ENCODE assay signal across 9 cellular contexts in the genomic region with DNA sequence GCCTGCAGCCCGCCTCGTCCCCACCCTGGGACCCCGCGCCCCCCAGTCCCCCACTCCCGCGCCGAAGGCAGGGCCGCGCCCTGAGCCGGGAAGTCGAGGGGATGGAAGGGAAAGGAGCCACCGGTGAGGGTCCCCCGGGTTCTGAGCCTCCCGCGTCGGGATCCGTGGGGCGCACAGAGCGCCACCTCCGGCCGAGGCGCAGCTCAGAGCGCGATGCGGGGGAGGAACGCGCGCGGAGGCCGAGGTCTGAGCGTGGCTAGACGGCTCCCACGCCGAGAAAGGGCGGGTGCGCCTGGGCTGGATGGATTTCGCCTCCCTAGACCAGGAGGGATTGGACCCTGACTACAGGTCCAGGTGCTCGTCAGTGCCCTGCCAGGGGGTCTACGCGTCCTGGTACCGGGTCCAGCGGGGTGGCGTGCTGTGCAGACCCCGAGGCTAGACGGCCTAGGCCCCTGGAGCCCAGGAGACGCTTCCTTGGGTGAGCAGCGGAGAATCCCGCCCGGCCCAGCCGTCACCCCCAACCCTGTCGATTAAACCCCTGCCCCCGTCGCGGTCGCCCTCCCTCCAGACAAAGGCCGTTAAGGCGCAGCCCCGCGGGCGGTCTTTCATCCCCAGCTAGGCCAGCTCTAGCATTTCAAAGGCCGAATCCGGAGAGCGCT. TPM values are rescaled to one million over a fixed set of nuclear protein-coding genes. Genes with fewer than 3 reads are reported as not detected.
A peak's percentile ranks its signal among the peaks of the same experiment; 100 is the strongest.
DNase-seq lines count a peak whose midpoint lies in the region; ATAC-seq lines count a peak whose summit lies in the region.
"Had no signal": no experiment of that assay in that cellular context is flagged by ENCODE, and none has a peak within 500 bp of the region (broad histone marks: within the 10 kb centered on the region; RNA-seq: fewer than 3 reads in every experiment).

No MANE protein-coding gene starts in this region.

- no peak overlapping the region for H4K91ac ChIP-seq in neuronal stem cell (ENCODE audit: low read depth, low read length, poor library complexity)

- no peak overlapping the region for H4K8ac ChIP-seq in neuronal stem cell (ENCODE audit: low read depth, low read length)

- H3K4me2 ChIP-seq in BLaER1, result peak overlapping the region; percentile 93
- H3K4me2 ChIP-seq in neuronal stem cell (ENCODE audit: insufficient read depth, low read length, poor library complexity, severe bottlenecking), result peak overlapping the region; percentile 98

- H3K14ac ChIP-seq in neuronal stem cell (ENCODE audit: low read length), result no peak overlapping the region

- H3K4me3 ChIP-seq in BLaER1 (peak overlapping the region; percentile 75), endocrine pancreas (ENCODE audit: control insufficient read depth, insufficient read depth, low read length) (no peak overlapping the region), neuronal stem cell (ENCODE audit: low read length in 2 of 2) (peak overlapping the region in 1 of 2 donors; percentile 0)

- H3K18ac ChIP-seq in neuronal stem cell (ENCODE audit: low read length), result peak overlapping the region; percentile 94

- no peak for ATAC-seq in GM19351 (IDR thresholded peaks at IDR 0.05; ENCODE audit: unreplicated experiment)

- no CpG with 5 or more reads among the region's 63 CpGs for WGBS in neuronal stem cell (ENCODE audit: extremely low coverage in 2 of 2, insufficient read length in 2 of 2, insufficient replicate concordance in 1 of 2), 2 donors

- H3K9me3 ChIP-seq in BLaER1 (no peaks in the 10 kb centered on the region), endocrine pancreas (ENCODE audit: control insufficient read depth, low read length) (no peaks in the 10 kb centered on the region), neuronal stem cell (replicated peaks in 1 of 2; ENCODE audit: control insufficient read depth in 2 of 2, insufficient read depth in 1 of 2, low read depth in 1 of 2, low read length in 2 of 2) (no peaks in the 10 kb centered on the region)

- H3K27ac ChIP-seq in BLaER1 (no peak overlapping the region), neuronal stem cell (replicated peaks; ENCODE audit: low read length) (no peak overlapping the region)

- peak overlapping the region; percentile 11 for H3K23ac ChIP-seq in neuronal stem cell (ENCODE audit: low read depth, low read length, poor library complexity)

- H2BK5ac ChIP-seq in neuronal stem cell (ENCODE audit: low read length), result no peak overlapping the region

- H4K20me1 ChIP-seq in BLaER1, result peaks cover 58% of the 10 kb centered on the region

- H2BK15ac ChIP-seq in neuronal stem cell (ENCODE audit: low read length), result peak overlapping the region; percentile 77

- H2BK12ac ChIP-seq in neuronal stem cell (ENCODE audit: low read length), result peak overlapping the region; percentile 99

- H3K36me3 ChIP-seq in BLaER1 (no peaks in the 10 kb centered on the region), endocrine pancreas (ENCODE audit: control insufficient read depth, insufficient read depth, low read length) (no peaks in the 10 kb centered on the region), neuronal stem cell (replicated peaks in 1 of 2; ENCODE audit: control insufficient read depth in 2 of 2, insufficient read depth in 2 of 2, low read length in 2 of 2) (no peaks in the 10 kb centered on the region)

- peak overlapping the region; percentile 37 for H3K4ac ChIP-seq in neuronal stem cell (ENCODE audit: low read length)

- peak; percentile 26 for DNase-seq in RPMI8226
- no peak for DNase-seq in neuronal stem cell (ENCODE audit: low spot score)
- no peak for DNase-seq in NCI-H2081 treated with DMSO at 0.1 percent for 48 hours (lab: John Stamatoyannopoulos, UW)
- no peak for DNase-seq in superior temporal gyrus (ENCODE audit: extremely low spot score)
- DNase-seq in RKO (ENCODE audit: low spot score), result no peak
- DNase-seq: T-helper 1 cell had no signal

- H3K4me1 ChIP-seq in BLaER1 (peaks cover 72% of the 10 kb centered on the region), endocrine pancreas (ENCODE audit: control insufficient read depth, insufficient read depth, low read length) (no peaks in the 10 kb centered on the region), neuronal stem cell (ENCODE audit: control insufficient read depth in 2 of 2, insufficient read depth in 1 of 2, low read depth in 1 of 2, low read length in 2 of 2) (peaks cover 12 to 21% of the 10 kb centered on the region in 2 donors)

- peaks cover 92% of the 10 kb centered on the region for H3K27me3 ChIP-seq in BLaER1
- no peaks in the 10 kb centered on the region for H3K27me3 ChIP-seq in endocrine pancreas (ENCODE audit: control insufficient read depth, insufficient read depth, low read length)
- H3K27me3 ChIP-seq in neuronal stem cell (ENCODE audit: control insufficient read depth in 3 of 3, insufficient read depth in 3 of 3, low read depth in 1 of 3, low read length in 3 of 3), result peaks cover 31 to 85% (median 70%) of the 10 kb centered on the region in 3 experiments

- H2AFZ ChIP-seq in neuronal stem cell (ENCODE audit: low read length), result no peak overlapping the region

- no peaks in the 10 kb centered on the region for H3K79me1 ChIP-seq in neuronal stem cell (ENCODE audit: low read depth, low read length)

- H2BK120ac ChIP-seq in neuronal stem cell (ENCODE audit: low read depth, low read length), result peak overlapping the region; percentile 47

- H3K9ac ChIP-seq in BLaER1 (no peak overlapping the region), endocrine pancreas (ENCODE audit: control insufficient read depth, insufficient read depth, low read length) (peak overlapping the region; percentile 30), neuronal stem cell (ENCODE audit: low read depth, low read length, poor library complexity) (peak overlapping the region; percentile 84)

- H2AK5ac ChIP-seq in neuronal stem cell (ENCODE audit: low read depth, low read length), result peak overlapping the region; percentile 99

RNA-seq across cellular contexts. Expression of a gene that starts 1.0 kb away (rescaled TPM):
- polyA plus RNA-seq in neuronal stem cell (2013, experiment 1 of 2), result 6.2 TPM
- polyA plus RNA-seq in neuronal stem cell (2013, experiment 2 of 2), result 5.7 TPM
